17 cellular contexts compared by ENCODE assay signal in genomic region chr11:48037709-48038468, GRCh38. TPM values are rescaled to one million over a fixed set of nuclear protein-coding genes. Genes with fewer than 3 reads are reported as not detected.
DNase-seq lines count a peak whose midpoint lies in the region; ATAC-seq and TF ChIP-seq lines count a peak whose summit lies in the region.
"Had no signal": no experiment of that assay in that cellular context is flagged by ENCODE, and none has a peak within 500 bp of the region (broad histone marks: within the 10 kb centered on the region; RNA-seq: fewer than 3 reads in every experiment).

No MANE protein-coding gene starts in this region.

- H3K4me3 ChIP-seq in OCI-LY7 (ENCODE audit: low read depth, low read length, poor library complexity, severe bottlenecking) = no peak overlapping the region
- no peak overlapping the region for H3K4me3 ChIP-seq in fibroblast of mammary gland (ENCODE audit: control insufficient read depth, low read depth, low read length)
- H3K4me3 ChIP-seq in uterus = no peak overlapping the region
- H3K4me3 ChIP-seq: tibial artery had no signal

- no peak overlapping the region for H3K4me3 Mint-ChIP-seq in activated CD4-positive, alpha-beta T cell treated with anti-CD3 and anti-CD28 coated beads for 36 hours
- H3K4me3 Mint-ChIP-seq: H9 had no signal

- BruUV-seq in OCI-LY7 (replicated peaks; lab: Mats Ljungman, UMichigan) = no TSS peak

- no peaks in the 10 kb centered on the region for H3K9me2 ChIP-seq in OCI-LY7 (ENCODE audit: insufficient read depth, low read length)

- no peak overlapping the region for H3K27ac ChIP-seq in OCI-LY7 (ENCODE audit: low read depth, low read length, poor library complexity, severe bottlenecking)
- H3K27ac ChIP-seq in uterus = no peak overlapping the region
- H3K27ac ChIP-seq: tibial artery had no signal

- POLR2A ChIA-PET in activated CD4-positive, alpha-beta T cell treated with anti-CD3 and anti-CD28 coated beads for 36 hours (lab: Charles Lee) = no interaction called here
- POLR2A ChIA-PET in OCI-LY7 (lab: Charles Lee) = interaction anchor here (0.6 to 1.4 kb wide), 5 partner anchors 10 to 102 kb away, joined by 3 to 4 read pairs (median 3); no protein-coding TSS in a partner anchor

- no peak for ATAC-seq in activated CD4-positive, alpha-beta T cell treated with anti-CD3 and anti-CD28 coated beads for 36 hours
- ATAC-seq in GM18873 (IDR thresholded peaks at IDR 0.05; ENCODE audit: low FRiP score, unreplicated experiment) = no peak
- no peak for ATAC-seq in GM18858 (IDR thresholded peaks at IDR 0.05; ENCODE audit: unreplicated experiment)

- H3K4me1 Mint-ChIP-seq in activated CD4-positive, alpha-beta T cell treated with anti-CD3 and anti-CD28 coated beads for 36 hours = peaks cover 60% of the 10 kb centered on the region

- DNase-seq in activated CD4-positive, alpha-beta T cell treated with anti-CD3 and anti-CD28 coated beads for 36 hours = no peak
- no peak for DNase-seq in activated CD4-positive, alpha-beta T cell treated with anti-CD3 and anti-CD28 coated beads, Interleukin-2, amount 50 U/mL, for 48 hours
- DNase-seq in OCI-LY7 (ENCODE audit: low spot score) = peak; percentile 34
- peak; percentile 37 for DNase-seq in fibroblast of mammary gland (ENCODE audit: low read depth)
- DNase-seq in stromal cell of bone marrow (ENCODE audit: low read depth) = peak; percentile 70
- DNase-seq in uterus = no peak
- DNase-seq: activated CD4-positive, CD25-positive, alpha-beta regulatory T cell treated with anti-CD3 and anti-CD28 coated beads, Interleukin-2, amount 50 U/mL, for 72 hours; CD4-positive, alpha-beta memory T cell; cerebellar nuclear complex; EL; H9; mammary epithelial cell; NCI-H2107; retina; tibial artery had no signal

- H3K36me3 Mint-ChIP-seq in activated CD4-positive, alpha-beta T cell treated with anti-CD3 and anti-CD28 coated beads for 36 hours (ENCODE audit: low read depth) = peaks cover 10% of the 10 kb centered on the region

- H3K27me3 ChIP-seq in uterus = no peaks in the 10 kb centered on the region
- H3K27me3 ChIP-seq: tibial artery had no signal

- H3K36me3 ChIP-seq in OCI-LY7 (ENCODE audit: insufficient read depth, low read length) (peaks cover 19% of the 10 kb centered on the region), uterus (no peaks in the 10 kb centered on the region)
- H3K36me3 ChIP-seq: tibial artery had no signal

- TF ChIP-seq CTCF in OCI-LY7 (conservative IDR thresholded peaks at IDR 0.05; ENCODE audit: low read length) (no peak), fibroblast of mammary gland (conservative IDR thresholded peaks at IDR 0.05; ENCODE audit: control insufficient read depth, insufficient read depth, low read depth, low read length) (no peak), uterus (IDR thresholded peaks at IDR 0.05) (no peak)

- peaks cover 85% of the 10 kb centered on the region for H3K4me1 ChIP-seq in OCI-LY7 (ENCODE audit: insufficient read depth, low read length, poor library complexity, severe bottlenecking)
- H3K4me1 ChIP-seq in uterus = no peaks in the 10 kb centered on the region

- H3K27me3 Mint-ChIP-seq in activated CD4-positive, alpha-beta T cell treated with anti-CD3 and anti-CD28 coated beads for 36 hours = no peaks in the 10 kb centered on the region
- H3K27me3 Mint-ChIP-seq: CD4-positive, alpha-beta memory T cell had no signal

- no peaks in the 10 kb centered on the region for H3K9me3 ChIP-seq in OCI-LY7 (ENCODE audit: low read length)
- H3K9me3 ChIP-seq in uterus = no peaks in the 10 kb centered on the region
- H3K9me3 ChIP-seq: tibial artery had no signal

- intact Hi-C loops in activated CD4-positive, alpha-beta T cell treated with anti-CD3 and anti-CD28 coated beads for 36 hours (cut with DNase I, micrococcal nuclease) = no loop called here
- intact Hi-C loops in OCI-LY7 (cut with micrococcal nuclease; ENCODE audit: unreplicated experiment) (loop anchor here (5.0 kb wide), 1 partner anchor 186 kb away; no protein-coding TSS in a partner anchor), uterus (cut with DNase I; ENCODE audit: low total_unique reads) (no loop called here)

- no peaks in the 10 kb centered on the region for H4K20me1 ChIP-seq in OCI-LY7 (ENCODE audit: insufficient read depth, low read length)

- H3K27ac Mint-ChIP-seq in activated CD4-positive, alpha-beta T cell treated with anti-CD3 and anti-CD28 coated beads for 36 hours = peak overlapping the region; percentile 11

- peak overlapping the region; percentile 50 for H3K4me2 ChIP-seq in OCI-LY7 (ENCODE audit: low read length)

- no peak for TF ChIP-seq POLR2A in uterus (IDR thresholded peaks at IDR 0.05)

- H3K9me3 Mint-ChIP-seq in activated CD4-positive, alpha-beta T cell treated with anti-CD3 and anti-CD28 coated beads for 36 hours (ENCODE audit: low read depth) = no peaks in the 10 kb centered on the region
- H3K9me3 Mint-ChIP-seq: H9 had no signal

- peaks cover 16% of the 10 kb centered on the region; the same call in 1 of the 2 replicates for H3K79me2 ChIP-seq in OCI-LY7 (ENCODE audit: insufficient read depth, low read depth, low read length)

- CTCF ChIA-PET in activated CD4-positive, alpha-beta T cell treated with anti-CD3 and anti-CD28 coated beads for 36 hours (lab: Charles Lee) = interaction anchor here (1.0 kb wide), 1 partner anchor 31 kb away, joined by 3 read pairs; no protein-coding TSS in a partner anchor
- CTCF ChIA-PET in OCI-LY7 (lab: Charles Lee; ENCODE audit: unreplicated experiment) = no interaction called here

- H2AFZ ChIP-seq in OCI-LY7 (ENCODE audit: low read length) = no peak overlapping the region; the same call in 1 of the 2 replicates

RNA-seq across cellular contexts. Expression of gene PTPRJ, which starts 57.5 kb away (rescaled TPM):
- total RNA-seq in activated CD4-positive, alpha-beta T cell treated with anti-CD3 and anti-CD28 coated beads for 36 hours = 10 to 100 TPM; 20.8 to 21.3 TPM
- total RNA-seq in OCI-LY7 (2014; rRNA removed; shearing (Covaris generic)) = 4.5 and 5.4 TPM in 2 replicates
- total RNA-seq in OCI-LY7 (2022) (24.9 and 28.3 TPM in 2 replicates), uterus (10 to 100 TPM in 1 of 4 donors, 1 to 10 TPM in 3; 2.1 to 22.1 (median 7.1) TPM)

Comparison
In these comparisons a context has a peak if more than half of its experiments do, and no peak if none do; other contexts are left out.
1. DNase-seq: peak in OCI-LY7 (single experiment), fibroblast of mammary gland (single experiment) and stromal cell of bone marrow (single experiment); none in activated CD4-positive, alpha-beta T cell treated with anti-CD3 and anti-CD28 coated beads for 36 hours (single experiment), activated CD4-positive, alpha-beta T cell treated with anti-CD3 and anti-CD28 coated beads, Interleukin-2, amount 50 U/mL, for 48 hours (0 of 2) and uterus (0 of 2).